1 cellular context compared by ENCODE assay signal in the genomic region with DNA sequence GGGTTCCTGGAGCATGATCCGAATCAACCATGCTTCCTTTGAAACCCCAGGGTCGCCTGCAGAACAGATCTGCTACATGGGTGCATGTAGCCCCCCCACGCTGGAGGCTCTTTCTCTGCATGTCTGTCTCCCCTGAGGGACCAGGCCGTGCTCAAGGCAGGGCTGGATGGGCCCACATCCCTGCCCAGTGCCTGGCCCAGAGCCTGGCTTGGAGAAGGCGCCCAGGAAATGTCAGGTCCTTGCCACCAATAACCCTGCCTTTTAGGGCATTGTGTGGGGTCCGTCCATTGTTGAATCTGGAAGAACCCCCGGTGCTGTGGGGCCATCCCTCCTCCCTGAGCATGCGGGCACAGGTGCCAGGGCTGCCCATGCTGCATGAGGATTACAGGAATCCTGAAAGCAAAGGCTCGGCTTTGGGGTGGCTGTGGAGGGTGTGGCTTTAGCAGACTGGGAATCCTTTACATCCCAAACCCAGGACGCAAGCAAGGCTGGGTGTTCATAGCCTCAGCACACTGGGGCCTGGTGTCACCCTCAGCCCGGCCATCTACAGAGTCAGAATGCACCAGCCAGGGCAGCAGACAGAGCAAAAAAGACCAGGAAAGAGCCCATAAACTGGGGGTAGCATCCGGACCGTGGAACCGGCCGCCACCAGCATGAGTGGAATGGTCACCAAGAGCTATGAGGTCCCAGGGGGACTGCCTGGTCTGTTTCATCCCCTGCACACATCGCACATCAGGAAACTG.
TF ChIP-seq lines count a peak whose summit lies in the region.

No MANE protein-coding gene starts in this region.

TF ChIP-seq in SK-N-SH treated with all-trans-retinoic acid at 6 μM for 48 hours, 23 proteins besides CTCF, POLR2A, EP300 and RAD21 (continued from another document):
- TF ChIP-seq GLIS3 (CRISPR knock-in tag; IDR thresholded peaks at IDR 0.05) (no peak), POU6F1 (CRISPR knock-in tag; IDR thresholded peaks at IDR 0.05; ENCODE audit: borderline replicate concordance, low read depth) (no peak), ARNTL (CRISPR knock-in tag; IDR thresholded peaks at IDR 0.05; ENCODE audit: borderline replicate concordance, low read depth) (no peak), OSR1 (CRISPR knock-in tag; IDR thresholded peaks at IDR 0.05) (no peak), BACH2 (CRISPR knock-in tag; IDR thresholded peaks at IDR 0.05; ENCODE audit: borderline replicate concordance) (no peak)
